In the genomic region with DNA sequence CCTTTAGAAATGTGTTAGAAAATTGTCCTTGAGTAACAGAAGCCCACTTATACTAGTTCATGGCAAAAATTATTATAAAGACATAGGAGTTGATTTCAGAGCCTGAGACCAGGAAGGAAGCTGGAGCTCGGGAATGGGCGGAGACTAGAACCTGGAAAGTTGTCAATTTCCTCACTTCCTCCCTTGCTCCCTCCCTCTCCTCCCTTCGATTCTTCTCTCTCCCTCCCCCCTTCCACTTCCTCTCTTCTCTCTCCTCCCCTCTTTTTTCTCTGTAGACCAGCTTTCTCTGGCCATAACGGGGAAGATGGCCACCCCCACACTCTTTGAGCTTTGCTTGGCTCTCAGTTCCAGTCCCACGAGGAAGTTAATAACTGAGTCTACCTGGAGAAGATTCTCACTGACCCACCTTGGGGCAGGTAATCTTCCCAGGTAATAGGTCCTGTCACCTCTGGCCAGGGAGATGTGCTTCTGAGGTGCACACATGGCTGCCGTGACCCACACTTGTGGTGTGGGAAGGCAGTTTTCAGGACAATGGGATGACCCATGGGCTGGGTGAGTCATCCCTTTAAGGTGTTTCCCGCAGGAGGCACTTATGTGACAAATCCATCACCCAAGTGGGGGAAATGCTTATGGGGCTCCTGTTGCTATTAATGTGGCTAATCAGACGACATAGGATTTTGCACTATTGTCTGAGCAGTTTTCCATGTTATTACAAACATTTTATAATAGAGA, we compare ENCODE assay signal across 20 cellular contexts.
DNase-seq lines count a peak whose midpoint lies in the region; ATAC-seq and TF ChIP-seq lines count a peak whose summit lies in the region.
"Had no signal": no experiment of that assay in that cellular context is flagged by ENCODE, and none has a peak within 500 bp of the region (broad histone marks: within the 10 kb centered on the region; RNA-seq: fewer than 3 reads in every experiment).

No MANE protein-coding gene starts in this region.

- no peak overlapping the region for H2AFZ ChIP-seq in H9 (ENCODE audit: low read length)

- peak; percentile 36 for ATAC-seq in left colon
- no peak for ATAC-seq in HG02840 (IDR thresholded peaks at IDR 0.05; ENCODE audit: low FRiP score, unreplicated experiment)
- ATAC-seq in gastrocnemius medialis = no peak

- no peak overlapping the region for H2BK12ac ChIP-seq in H9 (ENCODE audit: insufficient read length, low read depth, low read length)

- peak overlapping the region in 2 of 3 experiments; percentile 23 to 70; a peak in 2 of 7 replicates for H3K27ac Mint-ChIP-seq in H9
- H3K27ac Mint-ChIP-seq: activated CD4-positive, alpha-beta T cell treated with anti-CD3 and anti-CD28 coated beads, Interleukin-2, amount 10 ng/mL, durations not matched to agents 24 days and 14 days; activated T-cell treated with anti-CD3 and anti-CD28 coated beads, Interleukin-2, amount 50 U/mL, for 24 hours; B cell; stimulated activated naive CD8-positive, alpha-beta T cell treated with anti-CD3 and anti-CD28 coated beads, Interleukin-15, Interleukin-2, amounts not matched to agents 100 ng/mL and 50 ng/mL, for 24 hours had no signal

- no peaks in the 10 kb centered on the region; a peak in 1 of 7 replicates for H3K36me3 Mint-ChIP-seq in H9 (ENCODE audit: insufficient read depth in 1 of 3, low read depth in 3 of 3)

- no peak overlapping the region for H2BK20ac ChIP-seq in H9 (ENCODE audit: low read depth, low read length, poor library complexity, severe bottlenecking)

- H3K4me3 ChIP-seq in gastrocnemius medialis = no peak overlapping the region
- H3K4me3 ChIP-seq: adrenal gland, HAP-1, vagina had no signal

- H3K4me2 ChIP-seq in H9 (ENCODE audit: insufficient read depth, insufficient read length, low read length) = no peak overlapping the region
- H3K4me2 ChIP-seq: KMS-11 had no signal

- no peaks in the 10 kb centered on the region for H4K20me1 ChIP-seq in H9 (ENCODE audit: control insufficient read depth, insufficient read depth, insufficient read length)

- H3K4ac ChIP-seq in H9 (ENCODE audit: low read depth, low read length) = no peak overlapping the region

- H4K5ac ChIP-seq in H9 (ENCODE audit: insufficient read length, low read depth, low read length) = no peak overlapping the region

- H3K4me1 Mint-ChIP-seq in H9 = peaks cover 0 to 3% of the 10 kb centered on the region in 2 experiments; a peak in 1 of 4 replicates
- H3K4me1 Mint-ChIP-seq: activated CD4-positive, alpha-beta T cell treated with anti-CD3 and anti-CD28 coated beads, Interleukin-2, amount 10 ng/mL, durations not matched to agents 24 days and 14 days; B cell had no signal

- no peaks in the 10 kb centered on the region for H3K79me1 ChIP-seq in H9 (ENCODE audit: insufficient read depth, low read depth, low read length, poor library complexity, severe bottlenecking)

- peaks cover 5% of the 10 kb centered on the region for H3K27me3 Mint-ChIP-seq in H9 (ENCODE audit: low read depth)
- H3K27me3 Mint-ChIP-seq: activated T-cell treated with anti-CD3 and anti-CD28 coated beads, Interleukin-2, amount 50 U/mL, for 24 hours; stimulated activated naive CD8-positive, alpha-beta T cell treated with anti-CD3 and anti-CD28 coated beads, Interleukin-15, Interleukin-2, amounts not matched to agents 100 ng/mL and 50 ng/mL, for 24 hours had no signal

- H3K36me3 ChIP-seq in gastrocnemius medialis = no peaks in the 10 kb centered on the region
- H3K36me3 ChIP-seq: adrenal gland, HAP-1, vagina had no signal

- H3K18ac ChIP-seq in H9 (ENCODE audit: insufficient read length, low read depth, low read length) = no peak overlapping the region

- DNase-seq in CMK (ENCODE audit: low read depth) = peak; percentile 12
- no peak for DNase-seq in H9
- DNase-seq in SW480 (ENCODE audit: low spot score) = peak; percentile 73
- no peak for DNase-seq in left colon
- DNase-seq in SKM-1 (lab: John Stamatoyannopoulos, UW; ENCODE audit: unreplicated experiment) = no peak
- DNase-seq in GM19238 (ENCODE audit: insufficient read length, low spot score) = no peak
- DNase-seq in gastrocnemius medialis = no peak
- DNase-seq: activated CD4-positive, alpha-beta T cell treated with anti-CD3 and anti-CD28 coated beads, Interleukin-2, amount 10 ng/mL, durations not matched to agents 24 days and 14 days; activated T-cell treated with anti-CD3 and anti-CD28 coated beads, Interleukin-2, amount 50 U/mL, for 24 hours; DMS79 treated with DMSO at 0.1 percent for 48 hours; NCI-H1930; NCI-H510A had no signal

- no peak overlapping the region for H3K9ac ChIP-seq in H9 (ENCODE audit: extremely low read depth, insufficient read length, low read length)
- H3K9ac ChIP-seq: KMS-11 had no signal

- TF ChIP-seq CTCF in H9 (conservative IDR thresholded peaks at IDR 0.05) (no peak), gastrocnemius medialis (IDR thresholded peaks at IDR 0.05 in 4 of 5, conservative IDR thresholded peaks at IDR 0.05 in 1 of 5) (no peak)

- H2BK120ac ChIP-seq in H9 (ENCODE audit: low read depth, low read length, poor library complexity, severe bottlenecking) = no peak overlapping the region

- H3K9me3 ChIP-seq in H9 (ENCODE audit: control insufficient read depth, low read depth, low read length) (no peaks in the 10 kb centered on the region), gastrocnemius medialis (no peaks in the 10 kb centered on the region)
- H3K9me3 ChIP-seq: adrenal gland, HAP-1, vagina had no signal

- no peaks in the 10 kb centered on the region for H3K23me2 ChIP-seq in H9 (ENCODE audit: insufficient read length, low read depth, low read length, poor library complexity, severe bottlenecking)

- H3K23ac ChIP-seq in H9 (ENCODE audit: insufficient read length, low read depth, low read length) = no peak overlapping the region

- no peak overlapping the region for H2BK5ac ChIP-seq in H9 (ENCODE audit: insufficient read length, low read length)

- intact Hi-C loops in left colon (cut with DNase I, micrococcal nuclease) = no loop called here
- intact Hi-C loops in gastrocnemius medialis (cut with DNase I; ENCODE audit: low total_unique reads) = no loop called here

- no peak overlapping the region for H3K4me3 Mint-ChIP-seq in H9
- H3K4me3 Mint-ChIP-seq: activated CD4-positive, alpha-beta T cell treated with anti-CD3 and anti-CD28 coated beads, Interleukin-2, amount 10 ng/mL, durations not matched to agents 24 days and 14 days; activated T-cell treated with anti-CD3 and anti-CD28 coated beads, Interleukin-2, amount 50 U/mL, for 24 hours; B cell; stimulated activated naive CD8-positive, alpha-beta T cell treated with anti-CD3 and anti-CD28 coated beads, Interleukin-15, Interleukin-2, amounts not matched to agents 100 ng/mL and 50 ng/mL, for 24 hours had no signal

- no peak overlapping the region for H3T11ph ChIP-seq in H9 (ENCODE audit: low read length)

- no peak overlapping the region for H4K8ac ChIP-seq in H9 (replicated peaks; ENCODE audit: insufficient read length, low read depth, low read length)

- H2BK15ac ChIP-seq in H9 (ENCODE audit: low read depth, low read length) = no peak overlapping the region

- no peak overlapping the region for H2AK5ac ChIP-seq in H9 (ENCODE audit: insufficient read length, low read length)

- H3K9me3 Mint-ChIP-seq in H9 = no peaks in the 10 kb centered on the region
- H3K9me3 Mint-ChIP-seq: activated T-cell treated with anti-CD3 and anti-CD28 coated beads, Interleukin-2, amount 50 U/mL, for 24 hours; stimulated activated naive CD8-positive, alpha-beta T cell treated with anti-CD3 and anti-CD28 coated beads, Interleukin-15, Interleukin-2, amounts not matched to agents 100 ng/mL and 50 ng/mL, for 24 hours had no signal

- H3K27me3 ChIP-seq in H9 (ENCODE audit: insufficient read depth, low read length) = no peaks in the 10 kb centered on the region
- no peaks in the 10 kb centered on the region for H3K27me3 ChIP-seq in gastrocnemius medialis
- H3K27me3 ChIP-seq: adrenal gland, vagina had no signal

- no peaks in the 10 kb centered on the region for H3K79me2 ChIP-seq in H9 (ENCODE audit: insufficient read depth, low read length)

- no peak overlapping the region for H3K14ac ChIP-seq in H9 (ENCODE audit: insufficient read depth, low read length)

- in situ Hi-C loops in gastrocnemius medialis (cut with MboI; ENCODE audit: low sequenced_read_pairs in 4 of 4) = no loop called here

- no peak overlapping the region for H4K91ac ChIP-seq in H9 (ENCODE audit: insufficient read length, low read depth, low read length)

- TF ChIP-seq POLR2A in gastrocnemius medialis (IDR thresholded peaks at IDR 0.05) = no peak

- no CpG with 5 or more reads among the region's 8 CpGs for WGBS in H9 (ENCODE audit: extremely low coverage, insufficient read length, low lambda C conversion rate)

- H3K4me1 ChIP-seq in H9 (ENCODE audit: insufficient read depth, low read length) = peaks cover 2% of the 10 kb centered on the region; the same call in 1 of the 2 replicates
- peaks cover under 1 to 4% of the 10 kb centered on the region in 2 donors for H3K4me1 ChIP-seq in gastrocnemius medialis
- H3K4me1 ChIP-seq: adrenal gland, HAP-1 had no signal

- H3K56ac ChIP-seq in H9 (ENCODE audit: insufficient read length, low read depth, low read length) = no peak overlapping the region

- H3K27ac ChIP-seq in H9 (ENCODE audit: insufficient read length, low read depth, low read length) (no peak overlapping the region), gastrocnemius medialis (no peak overlapping the region)
- H3K27ac ChIP-seq: adrenal gland, epithelial cell of prostate, KMS-11, vagina had no signal

Comparison
In these comparisons a context has a peak if more than half of its experiments do, and no peak if none do; other contexts are left out.
1. DNase-seq: peak in CMK (single experiment) and SW480 (single experiment); none in H9 (single experiment), left colon (0 of 2), SKM-1 (single experiment), GM19238 (single experiment) and gastrocnemius medialis (0 of 2).